8 cellular contexts compared by ENCODE assay signal in the genomic region with DNA sequence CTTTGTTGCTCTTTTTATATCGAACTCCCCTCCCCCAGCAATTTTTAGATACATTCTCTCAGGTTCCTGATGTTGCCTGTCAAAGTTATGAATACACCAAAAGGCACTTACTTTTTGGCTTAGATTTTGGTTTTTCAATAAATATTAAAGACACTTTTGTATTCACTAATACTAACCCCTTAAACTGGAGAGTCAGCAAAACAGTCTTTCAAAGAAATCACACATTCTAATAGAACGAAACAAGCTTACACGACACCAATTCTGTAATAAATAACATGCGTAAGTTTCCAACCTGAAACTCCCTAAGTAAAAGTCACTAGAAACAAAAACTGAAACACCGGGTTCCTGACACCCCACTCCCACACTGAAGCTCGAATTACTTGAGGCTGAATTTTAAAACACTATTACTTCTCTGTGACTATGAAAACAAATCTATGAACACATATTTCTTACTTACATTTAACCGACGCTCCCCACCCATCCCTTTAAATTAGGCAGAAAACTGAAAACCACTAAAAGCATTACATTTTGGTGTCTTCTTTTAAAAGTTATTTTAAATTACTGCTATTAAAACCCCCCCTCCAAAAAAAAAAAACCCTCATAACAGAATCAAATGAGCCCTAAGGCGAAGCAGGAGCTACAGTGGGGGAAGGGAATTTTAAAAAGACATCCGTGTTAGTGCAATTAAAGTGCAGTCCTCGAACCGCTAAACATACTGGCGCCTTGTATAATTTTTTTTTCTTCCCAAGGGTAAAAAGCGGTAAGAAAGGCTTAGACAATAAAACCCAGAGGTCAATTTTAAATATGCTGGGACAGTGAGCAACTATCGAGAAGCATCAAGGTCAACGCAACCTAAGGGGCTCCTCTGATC. TPM values are rescaled to one million over a fixed set of nuclear protein-coding genes. Genes with fewer than 3 reads are reported as not detected.
DNase-seq lines count a peak whose midpoint lies in the region; ATAC-seq, FAIRE-seq and TF ChIP-seq lines count a peak whose summit lies in the region.

No MANE protein-coding gene starts in this region.

- peak; percentile 45 for DNase-seq in CD1c-positive myeloid dendritic cell (ENCODE audit: extremely low spot score)
- peak; percentile 13 for DNase-seq in NCI-H524 treated with DMSO at 0.1 percent for 48 hours (lab: John Stamatoyannopoulos, UW)
- DNase-seq in GM12878 (ENCODE audit: low read depth, low spot score) = peak; percentile 43
- no peak for DNase-seq in kidney
- peak; percentile 58 for DNase-seq in stimulated activated CD4-positive, alpha-beta T cell treated with anti-CD3 and anti-CD28 coated beads, Interleukin-4, amount 100 ng/mL, for 24 hours
- no peak for DNase-seq in GOT3 (lab: John Stamatoyannopoulos, UW)
- no peak for DNase-seq in NCI-H187 treated with DMSO at 0.1 percent for 48 hours (lab: John Stamatoyannopoulos, UW)

- peaks cover 10% of the 10 kb centered on the region for H3K4me1 ChIP-seq in GM12878 (ENCODE audit: control insufficient read depth, insufficient read depth, low read length)
- no peaks in the 10 kb centered on the region for H3K4me1 ChIP-seq in kidney (ENCODE audit: control insufficient read depth in 1 of 2, insufficient read depth in 1 of 2, low read depth in 1 of 2, low read length in 2 of 2)

- TF ChIP-seq CTCF in GM12878 (IDR thresholded peaks at IDR 0.05 in 2 of 3, conservative IDR thresholded peaks at IDR 0.05 in 1 of 3; ENCODE audit: control insufficient read depth in 2 of 3, extremely low read depth in 1 of 3, insufficient read depth in 1 of 3, low read depth in 3 of 3, low read length in 3 of 3) (no peak), kidney (IDR thresholded peaks at IDR 0.05; ENCODE audit: borderline replicate concordance, extremely low read depth, insufficient read depth) (no peak)

- ATAC-seq in GM19035 (IDR thresholded peaks at IDR 0.05; ENCODE audit: unreplicated experiment) (peak; percentile 26), GM12878 (peak; percentile 58)

- peaks cover 48% of the 10 kb centered on the region for H3K79me2 ChIP-seq in GM12878 (ENCODE audit: control insufficient read depth, insufficient read depth, low read length)

- CTCF ChIA-PET in GM12878 (lab: Yijun Ruan, JAX) = interaction anchor here (0.7 to 2.3 kb wide), 7 partner anchors 9 to 433 kb away, joined by 3 to 9 read pairs (median 5); no protein-coding TSS in a partner anchor

- in situ Hi-C loops in GM12878 (cut with MboI) = no loop called here

- H3K9me3 ChIP-seq in GM12878 (replicated peaks; ENCODE audit: control insufficient read depth, insufficient read depth, low read length) (no peaks in the 10 kb centered on the region; the same call in 2 of the 3 replicates), kidney (ENCODE audit: control insufficient read depth in 1 of 2, low read length in 2 of 2) (no peaks in the 10 kb centered on the region)

- H4K20me1 ChIP-seq in GM12878 (ENCODE audit: control insufficient read depth, insufficient read depth) = no peaks in the 10 kb centered on the region

- FAIRE-seq in GM12878 (lab: Jason Lieb, UNC) (peak; percentile 38), kidney (lab: Jason Lieb, UNC) (no peak)

- intact Hi-C loops in GM12878 (cut with micrococcal nuclease; ENCODE audit: unreplicated experiment) (loop anchor here (2.0 kb wide), 3 partner anchors 78 to 142 kb away; partner anchors contain the start of gene TRPM7), kidney (cut with DNase I) (no loop called here)

- H3K9ac ChIP-seq in GM12878 (ENCODE audit: control insufficient read depth, insufficient read depth, low read length) = peak overlapping the region; percentile 97
- peak overlapping the region; percentile 66 to 86 for H3K9ac ChIP-seq in kidney (ENCODE audit: low read length in 2 of 2)

- POLR2A ChIA-PET in GM12878 (lab: Charles Lee) = interaction anchor here (0.7 to 1.5 kb wide), 6 partner anchors 28 to 299 kb away, joined by 3 to 6 read pairs (median 5); no protein-coding TSS in a partner anchor

- H3K4me3 ChIP-seq in GM12878 = peak overlapping the region; percentile 88
- peak overlapping the region; percentile 64 to 77 for H3K4me3 ChIP-seq in kidney (ENCODE audit: low read length in 2 of 2)

- RAD21 ChIA-PET in GM12878 (lab: Charles Lee; ENCODE audit: unreplicated experiment) = interaction anchor here (0.9 to 1.8 kb wide), 8 partner anchors 11 to 134 kb away, joined by 3 to 7 read pairs (median 4); no protein-coding TSS in a partner anchor

- 0 out of 4 replicates have a peak, but pooled peaks of 1 of the 2 experiments have one; percentile 13 for TF ChIP-seq EP300 in GM12878 (IDR thresholded peaks at IDR 0.05; ENCODE audit: borderline replicate concordance in 1 of 2, control insufficient read depth in 1 of 2, low read depth in 2 of 2, low read length in 2 of 2)

- H3K27ac ChIP-seq in GM12878 (ENCODE audit: control insufficient read depth, insufficient read depth) = peak overlapping the region; percentile 93
- peak overlapping the region; percentile 93 to 95 for H3K27ac ChIP-seq in kidney (ENCODE audit: low read depth in 2 of 2, low read length in 2 of 2)

- TF ChIP-seq POLR2A in GM12878 (IDR thresholded peaks at IDR 0.05; ENCODE audit: low read depth, low read length) = no peak

- H3K36me3 ChIP-seq in GM12878 (ENCODE audit: control insufficient read depth in 2 of 2, insufficient read depth in 2 of 2, low read length in 1 of 2) = no peaks in the 10 kb centered on the region
- no peaks in the 10 kb centered on the region for H3K36me3 ChIP-seq in kidney (ENCODE audit: control insufficient read depth in 1 of 2, insufficient read depth in 2 of 2, low read length in 2 of 2)

- H3K27me3 ChIP-seq in GM12878 (replicated peaks in 1 of 2; ENCODE audit: control insufficient read depth in 2 of 2, insufficient read depth in 2 of 2, low read length in 1 of 2) = no peaks in the 10 kb centered on the region

- SMC1A ChIA-PET in GM12878 (lab: Charles Lee; ENCODE audit: uncharacterized antibody, unreplicated experiment) = interaction anchor here (0.9 to 2.8 kb wide), 12 partner anchors 9 to 122 kb away, joined by 3 to 17 read pairs (median 3); no protein-coding TSS in a partner anchor

- peak overlapping the region; percentile 95 for H2AFZ ChIP-seq in GM12878 (ENCODE audit: control insufficient read depth, low read depth, low read length)

- TF ChIP-seq RAD21 in GM12878 (IDR thresholded peaks at IDR 0.05; ENCODE audit: insufficient read depth, low read depth, low read length) = no peak

- BruUV-seq in GM12878 (replicated peaks; lab: Mats Ljungman, UMichigan) = TSS peak; percentile 80

- peak overlapping the region; percentile 28 for H3K4me2 ChIP-seq in GM12878 (ENCODE audit: control insufficient read depth, insufficient read depth)

- 2% methylated on average over 15 of the region's 16 CpGs for WGBS in GM12878 (ENCODE audit: insufficient coverage, insufficient replicate concordance, low lambda C conversion rate, missing lambda C conversion rate)

TF ChIP-seq in GM12878, 131 proteins besides CTCF, POLR2A, EP300 and RAD21 (continues in another document):
- no peak for TF ChIP-seq TCF3 (IDR thresholded peaks at IDR 0.05; ENCODE audit: borderline replicate concordance, insufficient read depth, low read depth, low read length)
- no peak for TF ChIP-seq WRNIP1 (IDR thresholded peaks at IDR 0.05; ENCODE audit: borderline replicate concordance, low read depth, low read length)
- no peak for TF ChIP-seq PRDM15 (CRISPR knock-in tag; IDR thresholded peaks at IDR 0.05)

RNA-seq across cellular contexts. Expression of gene SPPL2A, which starts 0.9 kb away (rescaled TPM):
- total RNA-seq in GM12878 (2013; cell fraction: nucleolus; rRNA removed) = 137 and 148 TPM in 2 replicates
- total RNA-seq in GM12878 (2014; rRNA removed) (39.4 and 48.7 TPM in 2 replicates), GM12878 (2014; rRNA removed; fragmentation: Illumina TruSeq; extraction: Trizol) (36.5 and 41.8 TPM in 2 replicates), GM12878 (2021) (62.0 and 63.1 TPM in 2 replicates), kidney (134 TPM)
- 19.2 TPM for polyA plus RNA-seq in GM12878 (2011; ENCODE audit: low read depth)
- polyA plus RNA-seq in GM12878 (2011; rRNA removed) (80.6 and 104 TPM in 2 replicates), GM12878 (2014; fragmentation: Illumina TruSeq; extraction: Trizol) (43.5 and 55.1 TPM in 2 replicates), GM12878 (2014; fragmentation: Nextera tagmentation; extraction: Ambion mirVana) (10 to 100 TPM; 11.3 to 24.2 TPM), GM12878 (2014; rRNA removed) (41.4 and 44.4 TPM in 2 replicates), GM12878 (2016; fragmentation: Nextera tagmentation; extraction: Ambion mirVana) (10 to 100 TPM; 76.7 to 83.8 TPM), kidney (ENCODE audit: insufficient read depth, low read depth, low replicate concordance) (53.3 TPM)
- polyA plus RNA-seq in GM12878 (2011; cell fraction: cytosol; rRNA removed) = 31.3 and 34.5 TPM in 2 replicates
- polyA plus RNA-seq in GM12878 (2011; cell fraction: nucleus; rRNA removed) = 73.4 and 81.7 TPM in 2 replicates
- 30.9 and 39.0 TPM in 2 replicates for polyA plus RNA-seq in GM12878 (2012)
- 45.0 and 74.4 TPM in 2 replicates for polyA minus RNA-seq in GM12878 (2011; rRNA and poly(A)+ RNA removed)
- polyA minus RNA-seq in GM12878 (2011; cell fraction: cytosol; rRNA and poly(A)+ RNA removed) = 13.8 and 25.3 TPM in 2 replicates
- polyA minus RNA-seq in GM12878 (2011; cell fraction: nucleus; rRNA and poly(A)+ RNA removed) = 17.7 and 24.5 TPM in 2 replicates

Comparison
In these comparisons a context has a peak if more than half of its experiments do, and no peak if none do; other contexts are left out.
1. DNase-seq: peak in CD1c-positive myeloid dendritic cell (single experiment), NCI-H524 treated with DMSO at 0.1 percent for 48 hours (single experiment), GM12878 (single experiment) and stimulated activated CD4-positive, alpha-beta T cell treated with anti-CD3 and anti-CD28 coated beads, Interleukin-4, amount 100 ng/mL, for 24 hours (single experiment); none in kidney (single experiment), GOT3 (single experiment) and NCI-H187 treated with DMSO at 0.1 percent for 48 hours (single experiment).